In the genomic region with DNA sequence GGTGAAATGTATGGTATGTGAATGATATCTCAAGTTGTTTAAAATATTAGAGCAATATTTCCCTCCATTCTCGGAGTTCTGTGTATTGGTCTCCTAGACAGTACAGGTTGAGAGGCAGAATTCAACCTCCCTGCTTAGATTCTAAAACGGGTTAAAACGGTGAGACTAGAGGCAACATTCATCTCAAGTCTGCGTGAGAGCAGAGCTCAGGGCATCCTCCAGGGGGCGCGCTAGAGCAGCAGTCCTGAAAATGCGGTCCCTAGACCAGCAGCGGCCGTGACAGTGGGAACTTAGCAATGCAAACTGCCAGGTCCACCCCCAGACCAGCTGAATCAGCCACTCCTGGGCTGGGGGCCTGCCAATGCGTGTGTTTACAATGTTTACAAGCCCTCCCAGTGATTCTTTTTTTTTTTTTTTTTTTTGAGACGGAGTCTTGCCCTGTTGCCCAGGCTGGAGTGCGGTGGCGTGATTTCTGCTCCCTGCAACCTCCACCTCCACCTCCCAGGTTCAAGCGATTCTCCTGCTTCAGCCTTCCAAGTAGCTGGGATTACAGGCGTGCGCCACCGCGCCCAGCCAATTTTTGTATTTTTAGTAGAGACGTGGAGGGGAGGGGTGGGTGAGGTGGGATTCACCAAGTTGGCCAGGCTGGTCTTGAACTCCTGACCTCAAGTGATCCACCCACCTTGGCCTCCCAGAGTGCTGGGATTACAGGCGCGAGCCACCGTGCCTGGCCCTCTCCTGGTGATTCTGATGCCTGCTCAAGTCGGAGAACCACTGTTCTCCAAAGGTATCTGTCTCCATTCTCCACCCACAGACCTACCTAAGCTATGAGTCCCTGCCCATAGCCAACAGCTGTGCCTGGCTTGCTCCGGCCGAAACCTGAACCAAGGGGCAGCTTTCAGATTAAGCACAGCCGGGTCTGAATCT, we compare ENCODE assay signal across 9 cellular contexts. TPM values are rescaled to one million over a fixed set of nuclear protein-coding genes. Genes with fewer than 3 reads are reported as not detected.
DNase-seq lines count a peak whose midpoint lies in the region; ATAC-seq, FAIRE-seq and TF ChIP-seq lines count a peak whose summit lies in the region.
"Had no signal": no experiment of that assay in that cellular context is flagged by ENCODE, and none has a peak within 500 bp of the region (broad histone marks: within the 10 kb centered on the region; RNA-seq: fewer than 3 reads in every experiment).

No MANE protein-coding gene starts in this region.

- TF ChIP-seq CTCF in fibroblast of mammary gland (conservative IDR thresholded peaks at IDR 0.05; ENCODE audit: control insufficient read depth, insufficient read depth, low read depth, low read length), result peak; percentile 93
- TF ChIP-seq CTCF in neural crest cell (conservative IDR thresholded peaks at IDR 0.05), result peak; percentile 93

- no peak overlapping the region for H3K27ac ChIP-seq in substantia nigra (ENCODE audit: low read depth, low read length, poor library complexity, severe bottlenecking)

- no peak overlapping the region for H3K4me3 ChIP-seq in fibroblast of mammary gland (ENCODE audit: control insufficient read depth, low read depth, low read length)

- H3K4me3 Mint-ChIP-seq in neural crest cell, result no peak overlapping the region

- DNase-seq in G401 (ENCODE audit: low spot score) (peak; percentile 59), RCC 7860 (ENCODE audit: low spot score) (peak; percentile 48), activated T-helper 1 cell treated with Interleukin-2 at 50 U/mL for 16 hours (ENCODE audit: low read depth) (peak; percentile 64), fibroblast of mammary gland (ENCODE audit: low read depth) (peak; percentile 75), neural crest cell (ENCODE audit: low read depth, low spot score) (peak; percentile 77), substantia nigra (lab: John Stamatoyannopoulos, UW) (peak in 40 of 49 donors; percentile 3 to 76 (median 54)), DMS79 (lab: John Stamatoyannopoulos, UW) (no peak)

- no peaks in the 10 kb centered on the region for H3K36me3 Mint-ChIP-seq in neural crest cell (ENCODE audit: low read depth)

- in situ Hi-C loops in G401 (cut with HindIII; ENCODE audit: low sequenced_read_pairs), result no loop called here

- H3K27me3 Mint-ChIP-seq in neural crest cell (ENCODE audit: low read depth), result peaks cover 5% of the 10 kb centered on the region

- peak; percentile 67 for ATAC-seq in HG03354 (IDR thresholded peaks at IDR 0.05; ENCODE audit: poor library complexity, severe bottlenecking, unreplicated experiment)

- FAIRE-seq in RCC 7860 (lab: Jason Lieb, UNC), result no peak
- FAIRE-seq: endometrium had no signal

- no peaks in the 10 kb centered on the region for H3K9me3 Mint-ChIP-seq in neural crest cell

- no peak overlapping the region for H3K27ac Mint-ChIP-seq in neural crest cell (ENCODE audit: unreplicated experiment)

- H3K4me1 Mint-ChIP-seq in neural crest cell, result peaks cover 7% of the 10 kb centered on the region

RNA-seq across cellular contexts. Expression of a gene that starts 24.2 kb away (rescaled TPM):
- total RNA-seq in G401 (2014; rRNA removed; shearing (Covaris generic)), result 29.7 and 35.2 TPM in 2 replicates
- total RNA-seq in neural crest cell, result 25.4 and 26.2 TPM in 2 replicates

RNA-seq across cellular contexts. Expression of a gene that starts 27.3 kb away (rescaled TPM):
- total RNA-seq in G401 (2014; rRNA removed; shearing (Covaris generic)), result 54.2 and 82.0 TPM in 2 replicates
- total RNA-seq in neural crest cell, result 149 and 150 TPM in 2 replicates

RNA-seq across cellular contexts. Expression of a gene that starts 54.7 kb away (rescaled TPM):
- total RNA-seq in G401 (2014; rRNA removed; shearing (Covaris generic)), result 69.0 and 79.9 TPM in 2 replicates
- 346 and 357 TPM in 2 replicates for total RNA-seq in neural crest cell
